Comparison of ENCODE assay signal across 1 cellular context in the genomic region with DNA sequence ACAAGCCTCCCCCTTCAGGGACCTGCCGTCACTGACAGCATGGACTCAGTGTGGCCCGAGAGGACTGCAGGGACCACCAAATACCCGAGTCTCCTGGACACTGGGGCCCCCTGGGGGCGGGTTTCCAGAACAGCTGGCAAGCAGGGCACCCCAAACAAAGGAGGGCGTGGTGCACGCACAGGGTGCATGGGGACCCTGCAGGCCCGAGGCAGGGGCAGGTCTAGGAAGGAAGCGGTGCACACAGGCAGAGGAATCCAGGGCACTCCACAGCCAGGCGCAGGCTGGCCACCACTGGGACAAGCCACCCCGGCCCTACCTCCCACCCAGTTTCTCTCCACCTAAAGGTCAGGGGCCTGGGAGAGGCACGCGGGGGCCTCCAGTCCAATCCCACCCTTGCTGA.
TF ChIP-seq lines count a peak whose summit lies in the region.

No MANE protein-coding gene starts in this region.

TF ChIP-seq in HCT116, 20 proteins besides CTCF, POLR2A, EP300 and RAD21 (continued from another document):
- TF ChIP-seq, protein P1, sequence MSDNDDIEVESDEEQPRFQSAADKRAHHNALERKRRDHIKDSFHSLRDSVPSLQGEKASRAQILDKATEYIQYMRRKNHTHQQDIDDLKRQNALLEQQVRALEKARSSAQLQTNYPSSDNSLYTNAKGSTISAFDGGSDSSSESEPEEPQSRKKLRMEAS (IDR thresholded peaks at IDR 0.05), result no peak
- TF ChIP-seq, protein P2, sequence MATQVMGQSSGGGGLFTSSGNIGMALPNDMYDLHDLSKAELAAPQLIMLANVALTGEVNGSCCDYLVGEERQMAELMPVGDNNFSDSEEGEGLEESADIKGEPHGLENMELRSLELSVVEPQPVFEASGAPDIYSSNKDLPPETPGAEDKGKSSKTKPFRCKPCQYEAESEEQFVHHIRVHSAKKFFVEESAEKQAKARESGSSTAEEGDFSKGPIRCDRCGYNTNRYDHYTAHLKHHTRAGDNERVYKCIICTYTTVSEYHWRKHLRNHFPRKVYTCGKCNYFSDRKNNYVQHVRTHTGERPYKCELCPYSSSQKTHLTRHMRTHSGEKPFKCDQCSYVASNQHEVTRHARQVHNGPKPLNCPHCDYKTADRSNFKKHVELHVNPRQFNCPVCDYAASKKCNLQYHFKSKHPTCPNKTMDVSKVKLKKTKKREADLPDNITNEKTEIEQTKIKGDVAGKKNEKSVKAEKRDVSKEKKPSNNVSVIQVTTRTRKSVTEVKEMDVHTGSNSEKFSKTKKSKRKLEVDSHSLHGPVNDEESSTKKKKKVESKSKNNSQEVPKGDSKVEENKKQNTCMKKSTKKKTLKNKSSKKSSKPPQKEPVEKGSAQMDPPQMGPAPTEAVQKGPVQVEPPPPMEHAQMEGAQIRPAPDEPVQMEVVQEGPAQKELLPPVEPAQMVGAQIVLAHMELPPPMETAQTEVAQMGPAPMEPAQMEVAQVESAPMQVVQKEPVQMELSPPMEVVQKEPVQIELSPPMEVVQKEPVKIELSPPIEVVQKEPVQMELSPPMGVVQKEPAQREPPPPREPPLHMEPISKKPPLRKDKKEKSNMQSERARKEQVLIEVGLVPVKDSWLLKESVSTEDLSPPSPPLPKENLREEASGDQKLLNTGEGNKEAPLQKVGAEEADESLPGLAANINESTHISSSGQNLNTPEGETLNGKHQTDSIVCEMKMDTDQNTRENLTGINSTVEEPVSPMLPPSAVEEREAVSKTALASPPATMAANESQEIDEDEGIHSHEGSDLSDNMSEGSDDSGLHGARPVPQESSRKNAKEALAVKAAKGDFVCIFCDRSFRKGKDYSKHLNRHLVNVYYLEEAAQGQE (IDR thresholded peaks at IDR 0.05; ENCODE audit: low read depth), result no peak
- no peak for TF ChIP-seq YY1 (IDR thresholded peaks at IDR 0.05; ENCODE audit: extremely low read depth, insufficient replicate concordance, low read depth, low read length)
- TF ChIP-seq CEBPB (IDR thresholded peaks at IDR 0.05; ENCODE audit: low read depth), result no peak
